Comparison of ENCODE assay signal across 22 cellular contexts in the genomic region with DNA sequence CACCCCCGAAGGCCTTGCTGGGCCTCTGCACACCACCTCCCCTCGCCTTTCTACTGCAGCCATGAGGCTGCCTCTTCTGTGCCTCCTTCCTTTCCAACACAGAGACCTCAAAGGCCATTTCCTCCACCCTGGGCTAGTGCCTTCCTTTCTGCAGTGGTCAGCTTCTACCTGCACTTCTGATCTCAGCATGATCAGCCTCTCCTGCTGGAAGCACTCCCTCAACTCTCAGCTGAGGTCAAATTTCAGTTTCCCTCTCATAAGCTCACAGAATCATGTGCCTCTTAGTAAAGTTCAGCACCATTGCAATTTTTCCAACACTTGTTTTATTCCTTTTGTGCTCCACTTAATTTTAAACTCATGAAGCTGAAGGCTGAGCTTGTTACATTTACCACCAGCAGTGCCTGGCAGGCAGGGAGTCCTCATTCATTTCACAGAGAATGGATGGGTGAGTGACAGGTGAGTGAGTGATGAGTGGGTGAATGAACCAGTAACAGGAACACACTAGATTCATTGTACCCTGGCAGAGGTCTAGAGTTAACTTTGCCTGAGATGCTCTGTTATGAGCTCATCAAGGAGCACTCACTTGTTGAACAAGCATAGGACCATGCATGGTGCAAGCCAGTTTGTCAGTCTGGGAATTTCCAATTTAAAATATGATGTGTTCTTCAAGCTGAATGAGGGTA.
DNase-seq lines count a peak whose midpoint lies in the region; ATAC-seq, FAIRE-seq and TF ChIP-seq lines count a peak whose summit lies in the region.
"Had no signal": no experiment of that assay in that cellular context is flagged by ENCODE, and none has a peak within 500 bp of the region (broad histone marks: within the 10 kb centered on the region; RNA-seq: fewer than 3 reads in every experiment).

No MANE protein-coding gene starts in this region.

- ATAC-seq in CD4-positive, CD25-positive, alpha-beta regulatory T cell (ENCODE audit: low read depth in 2 of 2) = no peak
- ATAC-seq in T-helper 17 cell (no peak), HG02852 (IDR thresholded peaks at IDR 0.05; ENCODE audit: unreplicated experiment) (no peak)
- ATAC-seq: gastroesophageal sphincter had no signal

- no peak overlapping the region for H2BK15ac ChIP-seq in H9 (ENCODE audit: low read depth, low read length)

- H2BK5ac ChIP-seq in H9 (ENCODE audit: insufficient read length, low read length) = no peak overlapping the region

- H3T11ph ChIP-seq in H9 (ENCODE audit: low read length) = no peak overlapping the region

- intact Hi-C loops in kidney (cut with DNase I) = no loop called here

- no peak overlapping the region for H3K4me2 ChIP-seq in H9 (ENCODE audit: insufficient read depth, insufficient read length, low read length)

- H3K27ac Mint-ChIP-seq in CD4-positive, CD25-positive, alpha-beta regulatory T cell = peak overlapping the region in 2 of 3 donors; percentile 2 to 54
- H3K27ac Mint-ChIP-seq in H9 (peak overlapping the region in 2 of 3 experiments; percentile 32 to 60; a peak in 2 of 7 replicates), T-helper 17 cell (peak overlapping the region; percentile 16)

- H3K36me3 Mint-ChIP-seq in CD4-positive, CD25-positive, alpha-beta regulatory T cell = peaks cover 6% of the 10 kb centered on the region
- H3K36me3 Mint-ChIP-seq in H9 (ENCODE audit: insufficient read depth in 1 of 3, low read depth in 3 of 3) (no peaks in the 10 kb centered on the region), T-helper 17 cell (ENCODE audit: low read depth) (no peaks in the 10 kb centered on the region)

- no peaks in the 10 kb centered on the region for H3K27me3 ChIP-seq in CD4-positive, CD25-positive, alpha-beta regulatory T cell (ENCODE audit: control insufficient read depth, insufficient read depth, low read length)
- H3K27me3 ChIP-seq in H9 (ENCODE audit: insufficient read depth, low read length) = no peaks in the 10 kb centered on the region
- H3K27me3 ChIP-seq: gastroesophageal sphincter had no signal

- H2AFZ ChIP-seq in H9 (ENCODE audit: low read length) = no peak overlapping the region

- no CpG with 5 or more reads among the region's 2 CpGs for WGBS in H9 (ENCODE audit: extremely low coverage, insufficient read length, low lambda C conversion rate)

- H3K4me3 ChIP-seq in CD4-positive, CD25-positive, alpha-beta regulatory T cell (ENCODE audit: low read depth, low read length) = no peak overlapping the region
- no peak overlapping the region for H3K4me3 ChIP-seq in kidney (ENCODE audit: low read length in 2 of 2)
- H3K4me3 ChIP-seq: gastroesophageal sphincter had no signal

- H2BK120ac ChIP-seq in H9 (ENCODE audit: low read depth, low read length, poor library complexity, severe bottlenecking) = no peak overlapping the region

- H3K27ac ChIP-seq in CD4-positive, CD25-positive, alpha-beta regulatory T cell (ENCODE audit: insufficient read depth, low read length, poor library complexity, severe bottlenecking) = no peak overlapping the region
- H3K27ac ChIP-seq in H9 (ENCODE audit: insufficient read length, low read depth, low read length) = no peak overlapping the region
- no peak overlapping the region for H3K27ac ChIP-seq in kidney (ENCODE audit: low read depth in 2 of 2, low read length in 2 of 2)
- H3K27ac ChIP-seq: gastroesophageal sphincter had no signal

- no peaks in the 10 kb centered on the region for H3K79me2 ChIP-seq in H9 (ENCODE audit: insufficient read depth, low read length)

- no peak for DNase-seq in CD4-positive, CD25-positive, alpha-beta regulatory T cell
- DNase-seq in H9 = no peak
- no peak for DNase-seq in T-helper 17 cell
- DNase-seq in kidney = peak; percentile 46
- DNase-seq in hippocampal formation (lab: John Stamatoyannopoulos, UW) = no peak
- DNase-seq in GOT3 (lab: John Stamatoyannopoulos, UW) = no peak
- DNase-seq: activated CD4-positive, alpha-beta T cell treated with anti-CD3 and anti-CD28 coated beads for 48 hours; Caco-2; dermis blood vessel endothelial cell; erythroblast; KG1; NCI-H1048; NCI-H2171 treated with DMSO at 0.1 percent for 48 hours; NCI-H82; occipital lobe had no signal

- H3K9me3 ChIP-seq in CD4-positive, CD25-positive, alpha-beta regulatory T cell (ENCODE audit: control insufficient read depth in 2 of 2, low read length in 2 of 2) = no peaks in the 10 kb centered on the region
- no peaks in the 10 kb centered on the region for H3K9me3 ChIP-seq in H9 (ENCODE audit: control insufficient read depth, low read depth, low read length)
- H3K9me3 ChIP-seq in T-helper 17 cell (ENCODE audit: control insufficient read depth, low read length, poor library complexity, severe bottlenecking) = no peaks in the 10 kb centered on the region
- no peaks in the 10 kb centered on the region for H3K9me3 ChIP-seq in kidney (ENCODE audit: control insufficient read depth in 1 of 2, low read length in 2 of 2)
- H3K9me3 ChIP-seq: Caco-2, gastroesophageal sphincter had no signal

- peaks cover 0 to 4% (median 0%) of the 10 kb centered on the region in 7 donors for H3K9me3 Mint-ChIP-seq in CD4-positive, CD25-positive, alpha-beta regulatory T cell
- H3K9me3 Mint-ChIP-seq in H9 = no peaks in the 10 kb centered on the region

- no peak overlapping the region for H2BK12ac ChIP-seq in H9 (ENCODE audit: insufficient read length, low read depth, low read length)

- H3K23ac ChIP-seq in H9 (ENCODE audit: insufficient read length, low read depth, low read length) = no peak overlapping the region

- no peak overlapping the region for H2BK20ac ChIP-seq in H9 (ENCODE audit: low read depth, low read length, poor library complexity, severe bottlenecking)

- H3K79me1 ChIP-seq in H9 (ENCODE audit: insufficient read depth, low read depth, low read length, poor library complexity, severe bottlenecking) = no peaks in the 10 kb centered on the region

- FAIRE-seq in kidney (lab: Jason Lieb, UNC) = no peak
- FAIRE-seq: GM19239, H54, RCC 7860, TTC549, urothelium cell line had no signal

- peaks cover 7% of the 10 kb centered on the region for H3K4me1 ChIP-seq in CD4-positive, CD25-positive, alpha-beta regulatory T cell (ENCODE audit: control insufficient read depth, insufficient read depth, low read length, poor library complexity, severe bottlenecking)
- H3K4me1 ChIP-seq in H9 (ENCODE audit: insufficient read depth, low read length) = peaks cover 3% of the 10 kb centered on the region; the same call in 1 of the 2 replicates
- peaks cover 5 to 6% of the 10 kb centered on the region in 2 donors for H3K4me1 ChIP-seq in kidney (ENCODE audit: control insufficient read depth in 1 of 2, insufficient read depth in 1 of 2, low read depth in 1 of 2, low read length in 2 of 2)
- H3K4me1 ChIP-seq: Caco-2, gastroesophageal sphincter had no signal

- H4K20me1 ChIP-seq in H9 (ENCODE audit: control insufficient read depth, insufficient read depth, insufficient read length) = no peaks in the 10 kb centered on the region

- TF ChIP-seq CTCF in H9 (conservative IDR thresholded peaks at IDR 0.05) = no peak
- TF ChIP-seq CTCF in kidney (IDR thresholded peaks at IDR 0.05; ENCODE audit: borderline replicate concordance, extremely low read depth, insufficient read depth) = no peak

- no peaks in the 10 kb centered on the region for H3K23me2 ChIP-seq in H9 (ENCODE audit: insufficient read length, low read depth, low read length, poor library complexity, severe bottlenecking)

- H3K27me3 Mint-ChIP-seq in CD4-positive, CD25-positive, alpha-beta regulatory T cell = peaks cover 10% of the 10 kb centered on the region
- H3K27me3 Mint-ChIP-seq in H9 (ENCODE audit: low read depth) (peaks cover 5% of the 10 kb centered on the region), T-helper 17 cell (peaks cover 15% of the 10 kb centered on the region)

- no peak overlapping the region for H3K4ac ChIP-seq in H9 (ENCODE audit: low read depth, low read length)

- no peak overlapping the region for H3K9ac ChIP-seq in H9 (ENCODE audit: extremely low read depth, insufficient read length, low read length)
- no peak overlapping the region for H3K9ac ChIP-seq in kidney (ENCODE audit: low read length in 2 of 2)

- H3K18ac ChIP-seq in H9 (ENCODE audit: insufficient read length, low read depth, low read length) = no peak overlapping the region

- no peak overlapping the region for H2AK5ac ChIP-seq in H9 (ENCODE audit: insufficient read length, low read length)

- H4K8ac ChIP-seq in H9 (replicated peaks; ENCODE audit: insufficient read length, low read depth, low read length) = no peak overlapping the region

- peaks cover 4 to 24% (median 19%) of the 10 kb centered on the region in 4 donors for H3K4me1 Mint-ChIP-seq in CD4-positive, CD25-positive, alpha-beta regulatory T cell
- H3K4me1 Mint-ChIP-seq in H9 (peaks cover 14 to 18% of the 10 kb centered on the region in 2 experiments), T-helper 17 cell (peaks cover 27% of the 10 kb centered on the region)

- H4K91ac ChIP-seq in H9 (ENCODE audit: insufficient read length, low read depth, low read length) = no peak overlapping the region

- H3K4me3 Mint-ChIP-seq in CD4-positive, CD25-positive, alpha-beta regulatory T cell = peak overlapping the region in 1 of 4 donors; percentile 14
- no peak overlapping the region for H3K4me3 Mint-ChIP-seq in H9
- H3K4me3 Mint-ChIP-seq in T-helper 17 cell = peak overlapping the region; percentile 74

- no peak overlapping the region for H3K56ac ChIP-seq in H9 (ENCODE audit: insufficient read length, low read depth, low read length)

- H4K5ac ChIP-seq in H9 (ENCODE audit: insufficient read length, low read depth, low read length) = no peak overlapping the region

- no peak overlapping the region for H3K14ac ChIP-seq in H9 (ENCODE audit: insufficient read depth, low read length)

- no peaks in the 10 kb centered on the region for H3K36me3 ChIP-seq in CD4-positive, CD25-positive, alpha-beta regulatory T cell (ENCODE audit: control insufficient read depth, insufficient read depth, low read length)
- no peaks in the 10 kb centered on the region for H3K36me3 ChIP-seq in kidney (ENCODE audit: control insufficient read depth in 1 of 2, insufficient read depth in 2 of 2, low read length in 2 of 2)
- H3K36me3 ChIP-seq: gastroesophageal sphincter had no signal
